In genomic region chr10:29628912-29629526, GRCh38 we compare ENCODE assay signal across 1 cellular context.
TF ChIP-seq lines count a peak whose summit lies in the region.

No MANE protein-coding gene starts in this region.

TF ChIP-seq in H1, 55 proteins besides CTCF, POLR2A, EP300 and RAD21:
- TF ChIP-seq NANOG (IDR thresholded peaks at IDR 0.05; ENCODE audit: insufficient read depth, low read depth, low read length, poor library complexity, severe bottlenecking) (no peak), CHD1 (IDR thresholded peaks at IDR 0.05; ENCODE audit: low read depth, low read length) (no peak), TBP (IDR thresholded peaks at IDR 0.05; ENCODE audit: low read depth, low read length) (no peak), KDM4A (IDR thresholded peaks at IDR 0.05; ENCODE audit: low read depth, low read length, severe bottlenecking) (no peak), YY1 (IDR thresholded peaks at IDR 0.05; ENCODE audit: low read depth, low read length) (no peak), ASH2L (IDR thresholded peaks at IDR 0.05; ENCODE audit: low read length) (no peak), E2F6 (IDR thresholded peaks at IDR 0.05) (no peak), SP4 (IDR thresholded peaks at IDR 0.05; ENCODE audit: low read length) (no peak), TAF7 (optimal IDR thresholded peaks at IDR 0.05; ENCODE audit: borderline replicate concordance, low read depth, low read length) (no peak), FOSL1 (IDR thresholded peaks at IDR 0.05; ENCODE audit: insufficient read depth, low read depth, low read length) (no peak), RFX5 (IDR thresholded peaks at IDR 0.05; ENCODE audit: borderline replicate concordance, low read depth, low read length) (no peak), GTF2F1 (IDR thresholded peaks at IDR 0.05; ENCODE audit: borderline replicate concordance, low read depth, low read length) (no peak), PHF8 (conservative IDR thresholded peaks at IDR 0.05; ENCODE audit: low read depth, low read length) (no peak), KDM5A (IDR thresholded peaks at IDR 0.05; ENCODE audit: low read length) (no peak), NRF1 (IDR thresholded peaks at IDR 0.05; ENCODE audit: low read depth, low read length) (no peak), TCF12 (IDR thresholded peaks at IDR 0.05; ENCODE audit: low read depth, low read length) (no peak), POLR2AphosphoS5 (IDR thresholded peaks at IDR 0.05; ENCODE audit: low read depth, low read length) (no peak)
- TF ChIP-seq, protein P1, sequence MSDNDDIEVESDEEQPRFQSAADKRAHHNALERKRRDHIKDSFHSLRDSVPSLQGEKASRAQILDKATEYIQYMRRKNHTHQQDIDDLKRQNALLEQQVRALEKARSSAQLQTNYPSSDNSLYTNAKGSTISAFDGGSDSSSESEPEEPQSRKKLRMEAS (IDR thresholded peaks at IDR 0.05), result no peak
- TF ChIP-seq, protein P2, sequence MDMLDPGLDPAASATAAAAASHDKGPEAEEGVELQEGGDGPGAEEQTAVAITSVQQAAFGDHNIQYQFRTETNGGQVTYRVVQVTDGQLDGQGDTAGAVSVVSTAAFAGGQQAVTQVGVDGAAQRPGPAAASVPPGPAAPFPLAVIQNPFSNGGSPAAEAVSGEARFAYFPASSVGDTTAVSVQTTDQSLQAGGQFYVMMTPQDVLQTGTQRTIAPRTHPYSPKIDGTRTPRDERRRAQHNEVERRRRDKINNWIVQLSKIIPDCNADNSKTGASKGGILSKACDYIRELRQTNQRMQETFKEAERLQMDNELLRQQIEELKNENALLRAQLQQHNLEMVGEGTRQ (IDR thresholded peaks at IDR 0.05; ENCODE audit: low read length), result no peak
